22 cellular contexts compared by ENCODE assay signal in the genomic region with DNA sequence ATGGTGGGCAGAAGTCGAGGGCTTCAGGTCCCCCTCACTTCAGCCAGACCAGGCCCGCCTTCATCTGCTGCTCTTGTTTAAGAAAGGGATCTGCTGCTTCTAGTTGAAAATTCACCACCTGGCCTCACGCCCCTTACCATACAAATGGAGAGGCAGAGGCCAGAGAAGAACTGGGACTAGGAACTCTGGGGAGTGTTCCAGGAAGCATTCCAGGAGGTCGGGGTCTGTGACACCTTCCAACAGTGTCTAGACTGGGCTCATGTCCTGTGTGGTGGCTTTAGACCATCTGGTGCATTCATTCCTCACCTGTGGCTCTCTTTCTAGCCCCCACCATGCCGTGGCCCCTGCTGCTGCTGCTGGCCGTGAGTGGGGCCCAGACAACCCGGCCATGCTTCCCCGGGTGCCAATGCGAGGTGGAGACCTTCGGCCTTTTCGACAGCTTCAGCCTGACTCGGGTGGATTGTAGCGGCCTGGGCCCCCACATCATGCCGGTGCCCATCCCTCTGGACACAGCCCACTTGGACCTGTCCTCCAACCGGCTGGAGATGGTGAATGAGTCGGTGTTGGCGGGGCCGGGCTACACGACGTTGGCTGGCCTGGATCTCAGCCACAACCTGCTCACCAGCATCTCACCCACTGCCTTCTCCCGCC. TPM values are rescaled to one million over a fixed set of nuclear protein-coding genes. Genes with fewer than 3 reads are reported as not detected.
A peak's percentile ranks its signal among the peaks of the same experiment; 100 is the strongest.
DNase-seq lines count a peak whose midpoint lies in the region; TF ChIP-seq lines count a peak whose summit lies in the region.
"Had no signal": no experiment of that assay in that cellular context is flagged by ENCODE, and none has a peak within 500 bp of the region (broad histone marks: within the 10 kb centered on the region; RNA-seq: fewer than 3 reads in every experiment).

No MANE protein-coding gene starts in this region.

- peaks cover 0 to 19% of the 10 kb centered on the region in 2 donors for H3K36me3 ChIP-seq in vagina
- H3K36me3 ChIP-seq: neutrophil had no signal

- POLR2A ChIA-PET in activated CD4-positive, alpha-beta T cell treated with anti-CD3 and anti-CD28 coated beads, Interleukin-2, amount 10 ng/mL, durations not matched to agents 7 days and 5 days (lab: Charles Lee) = no interaction called here

- no peaks in the 10 kb centered on the region for H3K36me3 Mint-ChIP-seq in activated CD4-positive, alpha-beta T cell treated with anti-CD3 and anti-CD28 coated beads, Interleukin-2, amount 10 ng/mL, durations not matched to agents 7 days and 5 days (ENCODE audit: low read depth)

- peaks cover 10% of the 10 kb centered on the region for H3K4me1 Mint-ChIP-seq in activated CD4-positive, alpha-beta T cell treated with anti-CD3 and anti-CD28 coated beads, Interleukin-2, amount 10 ng/mL, durations not matched to agents 7 days and 5 days

- H3K27ac ChIP-seq in coronary artery (peak overlapping the region in 1 of 2 donors; percentile 65), vagina (peak overlapping the region; percentile 84)
- H3K27ac ChIP-seq: GM23248, neutrophil had no signal

- H3K27me3 ChIP-seq in vagina = no peaks in the 10 kb centered on the region
- H3K27me3 ChIP-seq: BE2C, MG63 had no signal

- peaks cover 99% of the 10 kb centered on the region for H3K4me1 ChIP-seq in vagina

- peaks cover 2% of the 10 kb centered on the region for H3K27me3 Mint-ChIP-seq in activated CD4-positive, alpha-beta T cell treated with anti-CD3 and anti-CD28 coated beads, Interleukin-2, amount 10 ng/mL, durations not matched to agents 7 days and 5 days
- H3K27me3 Mint-ChIP-seq: activated CD8-positive, alpha-beta T cell treated with anti-CD3 and anti-CD28 coated beads for 36 hours had no signal

- peak; percentile 2 for DNase-seq in activated CD4-positive, alpha-beta T cell treated with anti-CD3 and anti-CD28 coated beads, Interleukin-2, amount 10 ng/mL, durations not matched to agents 7 days and 5 days
- DNase-seq in activated CD4-positive, alpha-beta T cell treated with anti-CD3 and anti-CD28 coated beads, Interleukin-2, amount 50 U/mL, for 4 hours = no peak
- DNase-seq in coronary artery (ENCODE audit: low spot score) = peak; percentile 74
- peak; percentile 80 for DNase-seq in posterior vena cava (ENCODE audit: low spot score)
- DNase-seq in vagina (ENCODE audit: extremely low spot score in 2 of 2) = peak in 1 of 2 donors; percentile 86
- DNase-seq in AG20443 (ENCODE audit: low spot score) = no peak
- no peak for DNase-seq in NCI-H446 treated with DMSO at 0.1 percent for 48 hours (lab: John Stamatoyannopoulos, UW)
- no peak for DNase-seq in HPDE6-E6E7 (ENCODE audit: extremely low spot score)
- DNase-seq: activated CD4-positive, CD25-positive, alpha-beta regulatory T cell; activated CD8-positive, alpha-beta T cell treated with anti-CD3 and anti-CD28 coated beads for 36 hours; activated gamma-delta T cell; BE2C; GDM1; GM23248; hippocampal formation; MG63; NCI-H1436 treated with DMSO at 0.1 percent for 48 hours; NCI-H510A treated with DMSO at 0.1 percent for 48 hours; stimulated activated CD4-positive, alpha-beta T cell treated with anti-CD3 and anti-CD28 coated beads, Interleukin-1b, Interleukin-23, amount 100 ng/mL, for 48 hours; substantia nigra had no signal

- no peak overlapping the region for H3K4me3 ChIP-seq in coronary artery
- no peak overlapping the region for H3K4me3 ChIP-seq in vagina
- H3K4me3 ChIP-seq: GM23248, K562, MG63 had no signal

- H3K9me3 Mint-ChIP-seq in activated CD4-positive, alpha-beta T cell treated with anti-CD3 and anti-CD28 coated beads, Interleukin-2, amount 10 ng/mL, durations not matched to agents 7 days and 5 days = peaks cover 2% of the 10 kb centered on the region
- H3K9me3 Mint-ChIP-seq: activated CD8-positive, alpha-beta T cell treated with anti-CD3 and anti-CD28 coated beads for 36 hours had no signal

- no peak for TF ChIP-seq POLR2A in vagina (IDR thresholded peaks at IDR 0.05)

- TF ChIP-seq CTCF in coronary artery (IDR thresholded peaks at IDR 0.05) (no peak), vagina (IDR thresholded peaks at IDR 0.05) (no peak)

- intact Hi-C loops in posterior vena cava (cut with DNase I) = loop anchor here in 1 of 2 donors (5.0 kb wide), 1 partner anchor 58 kb away; no protein-coding TSS in a partner anchor
- intact Hi-C loops in vagina (cut with DNase I) = loop anchor here (5.0 kb wide), 1 partner anchor 63 kb away; no protein-coding TSS in a partner anchor

- CTCF ChIA-PET in activated CD4-positive, alpha-beta T cell treated with anti-CD3 and anti-CD28 coated beads, Interleukin-2, amount 10 ng/mL, durations not matched to agents 7 days and 5 days (lab: Charles Lee) = no interaction called here

- no peaks in the 10 kb centered on the region for H3K9me3 ChIP-seq in vagina
- H3K9me3 ChIP-seq: BE2C, MG63, neutrophil had no signal

- H3K4me3 Mint-ChIP-seq in activated CD4-positive, alpha-beta T cell treated with anti-CD3 and anti-CD28 coated beads, Interleukin-2, amount 10 ng/mL, durations not matched to agents 7 days and 5 days = no peak overlapping the region
- H3K4me3 Mint-ChIP-seq: activated CD8-positive, alpha-beta T cell treated with anti-CD3 and anti-CD28 coated beads for 36 hours had no signal

- H3K27ac Mint-ChIP-seq in activated CD4-positive, alpha-beta T cell treated with anti-CD3 and anti-CD28 coated beads, Interleukin-2, amount 10 ng/mL, durations not matched to agents 7 days and 5 days = no peak overlapping the region
- H3K27ac Mint-ChIP-seq: activated CD8-positive, alpha-beta T cell treated with anti-CD3 and anti-CD28 coated beads for 36 hours had no signal

RNA-seq across cellular contexts. Expression of a gene that starts 12.3 kb away (rescaled TPM):
- total RNA-seq in activated CD4-positive, alpha-beta T cell treated with anti-CD3 and anti-CD28 coated beads, Interleukin-2, amount 10 ng/mL, durations not matched to agents 7 days and 5 days = 1 to 10 TPM in 1 of 2 experiments, under 1 TPM in 1; 0.99 to 1.3 TPM
- total RNA-seq in posterior vena cava = 10 to 100 TPM; 64.0 to 77.6 TPM
- 144 TPM for total RNA-seq in vagina

Comparison
In these comparisons a context has a peak if more than half of its experiments do, and no peak if none do; other contexts are left out.
1. DNase-seq: peak in activated CD4-positive, alpha-beta T cell treated with anti-CD3 and anti-CD28 coated beads, Interleukin-2, amount 10 ng/mL, durations not matched to agents 7 days and 5 days (single experiment), coronary artery (single experiment) and posterior vena cava (single experiment); none in activated CD4-positive, alpha-beta T cell treated with anti-CD3 and anti-CD28 coated beads, Interleukin-2, amount 50 U/mL, for 4 hours (0 of 2), AG20443 (single experiment), NCI-H446 treated with DMSO at 0.1 percent for 48 hours (single experiment) and HPDE6-E6E7 (single experiment).
2. RNA of a gene that starts 12.3 kb away (total RNA-seq): 144 TPM in vagina (single experiment) and 64.0 to 77.6 TPM in posterior vena cava; 0.99 to 1.3 TPM in activated CD4-positive, alpha-beta T cell treated with anti-CD3 and anti-CD28 coated beads, Interleukin-2, amount 10 ng/mL, durations not matched to agents 7 days and 5 days; every median in the first group is over 10 times any median in the second.